Comparison of ENCODE assay signal across 29 cellular contexts in the genomic region with DNA sequence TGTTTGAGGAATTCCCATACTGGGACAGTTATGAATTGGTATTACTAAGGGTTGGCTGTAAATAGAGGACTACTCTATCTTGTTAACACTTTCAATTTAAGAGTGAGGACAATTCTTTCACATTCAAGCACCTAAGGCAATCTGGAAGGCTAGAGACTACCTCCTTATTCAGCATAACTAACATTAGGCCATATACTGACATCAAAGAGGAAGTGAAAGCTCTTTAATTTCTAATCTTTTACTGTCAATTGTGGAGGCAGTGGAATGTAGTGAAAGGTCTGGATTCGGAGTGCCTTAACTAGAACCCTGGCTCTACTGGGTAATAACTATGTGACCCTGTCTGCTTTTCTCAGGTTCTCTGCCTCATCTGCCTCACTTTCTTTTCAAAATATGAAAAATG.
A peak's percentile ranks its signal among the peaks of the same experiment; 100 is the strongest.
DNase-seq lines count a peak whose midpoint lies in the region; ATAC-seq, FAIRE-seq and TF ChIP-seq lines count a peak whose summit lies in the region.
"Had no signal": no experiment of that assay in that cellular context is flagged by ENCODE, and none has a peak within 500 bp of the region (broad histone marks: within the 10 kb centered on the region; RNA-seq: fewer than 3 reads in every experiment).

No MANE protein-coding gene starts in this region.

- no peak for TF ChIP-seq POLR2A in GM12891 (IDR thresholded peaks at IDR 0.05; ENCODE audit: low read depth, low read length)

- ATAC-seq in GM21390 (IDR thresholded peaks at IDR 0.05; ENCODE audit: unreplicated experiment) (peak; percentile 79), HG03378 (IDR thresholded peaks at IDR 0.05; ENCODE audit: unreplicated experiment) (peak; percentile 81), HG02623 (IDR thresholded peaks at IDR 0.05; ENCODE audit: unreplicated experiment) (no peak), HG03439 (IDR thresholded peaks at IDR 0.05; ENCODE audit: unreplicated experiment) (no peak), HG03457 (IDR thresholded peaks at IDR 0.05; ENCODE audit: unreplicated experiment) (no peak)
- ATAC-seq in activated naive CD8-positive, alpha-beta T cell treated with anti-CD3 and anti-CD28 coated beads, Interleukin-2, amount 50 U/mL, for 24 hours = no peak
- ATAC-seq: activated CD8-positive, alpha-beta T cell treated with anti-CD3 and anti-CD28 coated beads for 36 hours; esophagus mucosa; HCT116; heart right ventricle; mucosa of descending colon; natural killer cell treated with Interleukin-12 subunit alpha and Interleukin-12 subunit beta and Interleukin-15 and Interleukin-18, amount 100 ng/mL, for 72 hours; stimulated activated naive B cell treated with anti-CD40 and anti-IgM and Interleukin-4, amounts not matched to agents 10 μg/mL and 1 μg/mL and 100 μg/mL, for 72 hours had no signal

- H3K4me1 Mint-ChIP-seq in activated naive CD8-positive, alpha-beta T cell treated with anti-CD3 and anti-CD28 coated beads, Interleukin-2, amount 50 U/mL, for 24 hours = no peaks in the 10 kb centered on the region
- H3K4me1 Mint-ChIP-seq: activated naive CD8-positive, alpha-beta T cell treated with anti-CD3 and anti-CD28 coated beads for 36 hours; CD14-positive monocyte; endodermal cell; stimulated activated naive B cell treated with anti-CD40 and anti-IgM and Interleukin-4, amounts not matched to agents 10 μg/mL and 1 μg/mL and 100 μg/mL, for 72 hours had no signal

- no peak for DNase-seq in GM12891 (ENCODE audit: insufficient read length, low spot score)
- DNase-seq in NAMALWA (ENCODE audit: low spot score) = peak; percentile 39
- no peak for DNase-seq in activated naive CD8-positive, alpha-beta T cell treated with anti-CD3 and anti-CD28 coated beads, Interleukin-2, amount 50 U/mL, for 24 hours
- DNase-seq: 8988T; activated CD4-positive, CD25-positive, alpha-beta regulatory T cell treated with anti-CD3 and anti-CD28 coated beads, Interleukin-2, amount 50 U/mL, for 72 hours; activated CD8-positive, alpha-beta T cell treated with anti-CD3 and anti-CD28 coated beads for 36 hours; activated effector memory CD4-positive, alpha-beta T cell treated with anti-CD3 and anti-CD28 coated beads, Interleukin-2, amount 50 U/mL, for 16 hours; activated naive CD8-positive, alpha-beta T cell treated with anti-CD3 and anti-CD28 coated beads for 36 hours; activated T-cell treated with anti-CD3 and anti-CD28 coated beads for 4 hours; DND-41; endodermal cell; foreskin fibroblast; heart right ventricle; mucosa of descending colon; NCI-H1105 treated with DMSO at 0.1 percent for 48 hours; NCI-H1930; NCI-H526 treated with DMSO at 0.1 percent for 48 hours; stimulated activated naive B cell treated with anti-CD40 and anti-IgM and Interleukin-4, amounts not matched to agents 10 μg/mL and 1 μg/mL and 100 μg/mL, for 72 hours had no signal

- H3K9me3 Mint-ChIP-seq in activated naive CD8-positive, alpha-beta T cell treated with anti-CD3 and anti-CD28 coated beads, Interleukin-2, amount 50 U/mL, for 24 hours = no peaks in the 10 kb centered on the region
- H3K9me3 Mint-ChIP-seq: activated CD8-positive, alpha-beta T cell treated with anti-CD3 and anti-CD28 coated beads for 36 hours; activated naive CD8-positive, alpha-beta T cell treated with anti-CD3 and anti-CD28 coated beads for 36 hours; endodermal cell; stimulated activated naive B cell treated with anti-CD40 and anti-IgM and Interleukin-4, amounts not matched to agents 10 μg/mL and 1 μg/mL and 100 μg/mL, for 72 hours; T-helper 1 cell treated with Interleukin-12 subunit alpha and Interleukin-12 subunit beta and Interleukin-4 antibody, amounts not matched to agents 30 μg/mL and 1 μg/mL, for 36 hours had no signal

- no peak overlapping the region for H3K27ac Mint-ChIP-seq in activated naive CD8-positive, alpha-beta T cell treated with anti-CD3 and anti-CD28 coated beads, Interleukin-2, amount 50 U/mL, for 24 hours
- H3K27ac Mint-ChIP-seq: activated CD8-positive, alpha-beta T cell treated with anti-CD3 and anti-CD28 coated beads for 36 hours; activated naive CD8-positive, alpha-beta T cell treated with anti-CD3 and anti-CD28 coated beads for 36 hours; CD14-positive monocyte; endodermal cell; natural killer cell treated with Interleukin-12 subunit alpha and Interleukin-12 subunit beta and Interleukin-15 and Interleukin-18, amount 100 ng/mL, for 72 hours; stimulated activated naive B cell treated with anti-CD40 and anti-IgM and Interleukin-4, amounts not matched to agents 10 μg/mL and 1 μg/mL and 100 μg/mL, for 72 hours; T-helper 1 cell treated with Interleukin-12 subunit alpha and Interleukin-12 subunit beta and Interleukin-4 antibody, amounts not matched to agents 30 μg/mL and 1 μg/mL, for 36 hours had no signal

- no peaks in the 10 kb centered on the region for H3K36me3 Mint-ChIP-seq in activated naive CD8-positive, alpha-beta T cell treated with anti-CD3 and anti-CD28 coated beads, Interleukin-2, amount 50 U/mL, for 24 hours (ENCODE audit: low read depth)
- H3K36me3 Mint-ChIP-seq: activated naive CD8-positive, alpha-beta T cell treated with anti-CD3 and anti-CD28 coated beads for 36 hours; CD14-positive monocyte; natural killer cell treated with Interleukin-12 subunit alpha and Interleukin-12 subunit beta and Interleukin-15 and Interleukin-18, amount 100 ng/mL, for 72 hours; stimulated activated naive B cell treated with anti-CD40 and anti-IgM and Interleukin-4, amounts not matched to agents 10 μg/mL and 1 μg/mL and 100 μg/mL, for 72 hours had no signal

- FAIRE-seq in GM12891 (lab: Jason Lieb, UNC) = no peak
- FAIRE-seq: astrocyte had no signal

- H3K4me3 Mint-ChIP-seq in activated naive CD8-positive, alpha-beta T cell treated with anti-CD3 and anti-CD28 coated beads, Interleukin-2, amount 50 U/mL, for 24 hours = no peak overlapping the region
- H3K4me3 Mint-ChIP-seq: activated CD8-positive, alpha-beta T cell treated with anti-CD3 and anti-CD28 coated beads for 36 hours; activated naive CD8-positive, alpha-beta T cell treated with anti-CD3 and anti-CD28 coated beads for 36 hours; CD14-positive monocyte; endodermal cell; natural killer cell treated with Interleukin-12 subunit alpha and Interleukin-12 subunit beta and Interleukin-15 and Interleukin-18, amount 100 ng/mL, for 72 hours; stimulated activated naive B cell treated with anti-CD40 and anti-IgM and Interleukin-4, amounts not matched to agents 10 μg/mL and 1 μg/mL and 100 μg/mL, for 72 hours; T-helper 1 cell treated with Interleukin-12 subunit alpha and Interleukin-12 subunit beta and Interleukin-4 antibody, amounts not matched to agents 30 μg/mL and 1 μg/mL, for 36 hours had no signal

- peaks cover 2% of the 10 kb centered on the region for H3K27me3 Mint-ChIP-seq in activated naive CD8-positive, alpha-beta T cell treated with anti-CD3 and anti-CD28 coated beads, Interleukin-2, amount 50 U/mL, for 24 hours
- H3K27me3 Mint-ChIP-seq: activated CD8-positive, alpha-beta T cell treated with anti-CD3 and anti-CD28 coated beads for 36 hours; activated naive CD8-positive, alpha-beta T cell treated with anti-CD3 and anti-CD28 coated beads for 36 hours; natural killer cell treated with Interleukin-12 subunit alpha and Interleukin-12 subunit beta and Interleukin-15 and Interleukin-18, amount 100 ng/mL, for 72 hours; stimulated activated naive B cell treated with anti-CD40 and anti-IgM and Interleukin-4, amounts not matched to agents 10 μg/mL and 1 μg/mL and 100 μg/mL, for 72 hours had no signal

TF ChIP-seq in GM12891, 5 proteins besides CTCF, POLR2A, EP300 and RAD21:
- TF ChIP-seq POU2F2 (IDR thresholded peaks at IDR 0.05; ENCODE audit: low read depth, low read length) = no peak
- no peak for TF ChIP-seq POLR2AphosphoS5 (IDR thresholded peaks at IDR 0.05; ENCODE audit: low read depth, low read length)
- TF ChIP-seq TAF1 (IDR thresholded peaks at IDR 0.05; ENCODE audit: low read depth, low read length) = no peak
- TF ChIP-seq SPI1 (IDR thresholded peaks at IDR 0.05; ENCODE audit: low read depth, low read length) = peak; percentile 80

Comparison
In these comparisons a context has a peak if more than half of its experiments do, and no peak if none do; other contexts are left out.
1. ATAC-seq: peak in GM21390 (single experiment) and HG03378 (single experiment); none in activated naive CD8-positive, alpha-beta T cell treated with anti-CD3 and anti-CD28 coated beads, Interleukin-2, amount 50 U/mL, for 24 hours (single experiment), HG02623 (single experiment), HG03439 (single experiment) and HG03457 (single experiment).